Comparison of ENCODE assay signal across 1 cellular context in genomic region chr6:43033874-43034273, GRCh38.
TF ChIP-seq lines count a peak whose summit lies in the region.

No MANE protein-coding gene starts in this region.

TF ChIP-seq in HepG2, 621 proteins besides CTCF, POLR2A, EP300 and RAD21:
- TF ChIP-seq RBFOX2 (IDR thresholded peaks at IDR 0.05; ENCODE audit: low read depth, low read length) (0 out of 2 replicates have a peak, but pooled peaks have one; percentile 38), ISX (CRISPR knock-in tag; conservative IDR thresholded peaks at IDR 0.05) (no peak)
